In genomic region chr10:28300027-28300426, GRCh38 we compare ENCODE assay signal across 12 cellular contexts. TPM values are rescaled to one million over a fixed set of nuclear protein-coding genes. Genes with fewer than 3 reads are reported as not detected.
DNase-seq lines count a peak whose midpoint lies in the region; ATAC-seq and TF ChIP-seq lines count a peak whose summit lies in the region.
"Had no signal": no experiment of that assay in that cellular context is flagged by ENCODE, and none has a peak within 500 bp of the region (broad histone marks: within the 10 kb centered on the region; RNA-seq: fewer than 3 reads in every experiment).

No MANE protein-coding gene starts in this region.

- POLR2A ChIA-PET in CD8-positive, alpha-beta T cell (lab: Charles Lee), result interaction anchor here (0.6 to 1.2 kb wide), 3 partner anchors 25 to 82 kb away, joined by 3 to 4 read pairs (median 4); no protein-coding TSS in a partner anchor
- POLR2A ChIA-PET in OCI-LY7 (lab: Charles Lee), result interaction anchor here (0.6 to 1.9 kb wide), 7 partner anchors 9 to 1182 kb away, joined by 3 to 6 read pairs (median 4); no protein-coding TSS in a partner anchor

- no peaks in the 10 kb centered on the region for H3K9me3 ChIP-seq in CD8-positive, alpha-beta T cell (ENCODE audit: low read length)
- H3K9me3 ChIP-seq in OCI-LY7 (ENCODE audit: low read length) (no peaks in the 10 kb centered on the region), MG63 (no peaks in the 10 kb centered on the region)
- no peaks in the 10 kb centered on the region for H3K9me3 ChIP-seq in effector memory CD4-positive, alpha-beta T cell (ENCODE audit: control insufficient read depth, low read length)

- H3K4me1 ChIP-seq in CD8-positive, alpha-beta T cell (ENCODE audit: insufficient read depth, low read length), result peaks cover 57% of the 10 kb centered on the region
- H3K4me1 ChIP-seq in OCI-LY7 (ENCODE audit: insufficient read depth, low read length, poor library complexity, severe bottlenecking), result peaks cover 72% of the 10 kb centered on the region
- peaks cover 11% of the 10 kb centered on the region for H3K4me1 ChIP-seq in effector memory CD4-positive, alpha-beta T cell (ENCODE audit: control insufficient read depth, insufficient read depth, low read length, poor library complexity, severe bottlenecking)

- peak; percentile 32 for TF ChIP-seq CTCF in 22Rv1 (IDR thresholded peaks at IDR 0.05)
- peak; percentile 26 for TF ChIP-seq CTCF in CD8-positive, alpha-beta T cell (IDR thresholded peaks at IDR 0.05)
- TF ChIP-seq CTCF in OCI-LY7 (conservative IDR thresholded peaks at IDR 0.05; ENCODE audit: low read length), result peak; percentile 80
- TF ChIP-seq CTCF in epithelial cell of esophagus (IDR thresholded peaks at IDR 0.05; ENCODE audit: insufficient read depth, low read depth, low read length, missing control alignments), result no peak
- no peak for TF ChIP-seq CTCF in GM13976 (IDR thresholded peaks at IDR 0.05; ENCODE audit: borderline replicate concordance, control extremely low read depth, extremely low read depth, insufficient read depth, missing control alignments)

- H3K4me3 ChIP-seq in CD8-positive, alpha-beta T cell (ENCODE audit: low read depth, low read length), result no peak overlapping the region
- H3K4me3 ChIP-seq in OCI-LY7 (ENCODE audit: low read depth, low read length, poor library complexity, severe bottlenecking) (no peak overlapping the region), epithelial cell of esophagus (ENCODE audit: low read length) (no peak overlapping the region), MG63 (no peak overlapping the region)
- no peak overlapping the region for H3K4me3 ChIP-seq in effector memory CD4-positive, alpha-beta T cell (ENCODE audit: insufficient read depth, low read depth, low read length, poor library complexity, severe bottlenecking)

- no peak overlapping the region for H3K27ac ChIP-seq in 22Rv1
- no peak overlapping the region for H3K27ac ChIP-seq in CD8-positive, alpha-beta T cell (ENCODE audit: low read depth, low read length)
- H3K27ac ChIP-seq in OCI-LY7 (ENCODE audit: low read depth, low read length, poor library complexity, severe bottlenecking), result no peak overlapping the region
- no peak overlapping the region for H3K27ac ChIP-seq in effector memory CD4-positive, alpha-beta T cell (ENCODE audit: insufficient read depth, low read length, poor library complexity, severe bottlenecking)

- H3K27me3 ChIP-seq in CD8-positive, alpha-beta T cell (ENCODE audit: insufficient read depth, low read length), result no peaks in the 10 kb centered on the region
- peaks cover 17% of the 10 kb centered on the region for H3K27me3 ChIP-seq in MG63
- no peaks in the 10 kb centered on the region for H3K27me3 ChIP-seq in effector memory CD4-positive, alpha-beta T cell (replicated peaks; ENCODE audit: control insufficient read depth, insufficient read depth, low read length, poor library complexity, severe bottlenecking)

- peaks cover 76% of the 10 kb centered on the region for H3K4me1 Mint-ChIP-seq in CD8-positive, alpha-beta T cell (ENCODE audit: low read depth)

- peak overlapping the region; percentile 83 for H3K4me2 ChIP-seq in OCI-LY7 (ENCODE audit: low read length)

- peak in 2 of 7 experiments; percentile 33 to 43 for DNase-seq in CD8-positive, alpha-beta T cell
- DNase-seq in OCI-LY7 (ENCODE audit: low spot score) (peak; percentile 71), epithelial cell of esophagus (ENCODE audit: low read depth) (peak; percentile 24), MG63 (no peak), GM13976 (ENCODE audit: low spot score) (no peak)
- DNase-seq in effector memory CD4-positive, alpha-beta T cell, result no peak
- DNase-seq: caudate nucleus, SHP77 treated with DMSO at 0.1 percent for 48 hours had no signal

- no peaks in the 10 kb centered on the region for H3K36me3 ChIP-seq in CD8-positive, alpha-beta T cell (ENCODE audit: insufficient read depth, low read length)
- H3K36me3 ChIP-seq in OCI-LY7 (ENCODE audit: insufficient read depth, low read length), result no peaks in the 10 kb centered on the region
- no peaks in the 10 kb centered on the region for H3K36me3 ChIP-seq in MG63
- H3K36me3 ChIP-seq in effector memory CD4-positive, alpha-beta T cell (ENCODE audit: control insufficient read depth, insufficient read depth, low read length), result no peaks in the 10 kb centered on the region

- CTCF ChIA-PET in CD8-positive, alpha-beta T cell (lab: Charles Lee), result interaction anchor here (0.6 to 14.1 kb wide), 10 partner anchors 12 to 853 kb away, joined by 3 to 244 read pairs (median 6); no protein-coding TSS in a partner anchor
- CTCF ChIA-PET in OCI-LY7 (lab: Charles Lee; ENCODE audit: unreplicated experiment), result no interaction called here

- H3K79me2 ChIP-seq in OCI-LY7 (ENCODE audit: insufficient read depth, low read depth, low read length), result peaks cover 34% of the 10 kb centered on the region; the same call in 1 of the 2 replicates

- intact Hi-C loops in CD8-positive, alpha-beta T cell (cut with DNase I, micrococcal nuclease), result loop anchor here (5.0 to 10.0 kb wide), 5 partner anchors 48 to 1145 kb away; partner anchors contain the start of genes BAMBI (in 1 of the 2), MASTL (in 1 of the 2), RAB18 (in 1 of the 2) and YME1L1 (in 1 of the 2)
- intact Hi-C loops in OCI-LY7 (cut with micrococcal nuclease; ENCODE audit: unreplicated experiment), result loop anchor here (5.0 kb wide), 2 partner anchors 67 to 123 kb away; no protein-coding TSS in a partner anchor

- no peaks in the 10 kb centered on the region for H3K9me2 ChIP-seq in OCI-LY7 (ENCODE audit: insufficient read depth, low read length)

- BruUV-seq in OCI-LY7 (replicated peaks; lab: Mats Ljungman, UMichigan), result no TSS peak

- no peak overlapping the region for H3K4me3 Mint-ChIP-seq in CD8-positive, alpha-beta T cell

- peak overlapping the region; percentile 41 for H3K27ac Mint-ChIP-seq in CD8-positive, alpha-beta T cell
- H3K27ac Mint-ChIP-seq: activated T-helper 2 cell treated with anti-CD3 and anti-CD28 coated beads, Interferon-gamma antibody, Interleukin-2, Interleukin-4, amounts not matched to agents 10 μg/mL and 5 μg/mL and 100 μg/mL, durations not matched to agents 14 hours and 24 hours and 36 hours had no signal

- no peaks in the 10 kb centered on the region for H3K27me3 Mint-ChIP-seq in CD8-positive, alpha-beta T cell (ENCODE audit: low read depth)
- H3K27me3 Mint-ChIP-seq: CD8-positive, alpha-beta memory T cell had no signal

- in situ Hi-C loops in GM13976 (cut with MboI; ENCODE audit: low sequenced_read_pairs, unreplicated experiment), result no loop called here

- H3K36me3 Mint-ChIP-seq in CD8-positive, alpha-beta T cell, result peaks cover 4% of the 10 kb centered on the region

- no peaks in the 10 kb centered on the region for H3K9me3 Mint-ChIP-seq in CD8-positive, alpha-beta T cell
- H3K9me3 Mint-ChIP-seq: activated T-helper 2 cell treated with anti-CD3 and anti-CD28 coated beads, Interferon-gamma antibody, Interleukin-2, Interleukin-4, amounts not matched to agents 10 μg/mL and 5 μg/mL and 100 μg/mL, durations not matched to agents 14 hours and 24 hours and 36 hours; CD8-positive, alpha-beta memory T cell had no signal

- no peak for ATAC-seq in CD8-positive, alpha-beta T cell
- no peak for ATAC-seq in HG03108 (IDR thresholded peaks at IDR 0.05; ENCODE audit: unreplicated experiment)

- no peak overlapping the region for H2AFZ ChIP-seq in OCI-LY7 (ENCODE audit: low read length)

- no peaks in the 10 kb centered on the region for H4K20me1 ChIP-seq in OCI-LY7 (ENCODE audit: insufficient read depth, low read length)

RNA-seq across cellular contexts. Expression of gene MPP7, which starts 2.8 kb away (rescaled TPM):
- total RNA-seq in CD8-positive, alpha-beta T cell, result 10 to 100 TPM; 22.5 to 23.1 TPM
- 15.0 and 20.4 TPM in 2 replicates for total RNA-seq in OCI-LY7 (2014; rRNA removed; shearing (Covaris generic))
- total RNA-seq in OCI-LY7 (2022), result 19.6 and 26.4 TPM in 2 replicates
- 3.8 and 8.3 TPM in 2 replicates for total RNA-seq in MG63 (2014; rRNA removed; shearing (Covaris generic); ENCODE audit: low replicate concordance)

Comparison
In these comparisons a context has a peak if more than half of its experiments do, and no peak if none do; other contexts are left out.
1. CTCF ChIP-seq: peak in 22Rv1 (single experiment), CD8-positive, alpha-beta T cell (single experiment) and OCI-LY7 (single experiment); none in epithelial cell of esophagus (single experiment) and GM13976 (single experiment).
2. DNase-seq: peak in OCI-LY7 (single experiment) and epithelial cell of esophagus (single experiment); none in MG63 (single experiment), effector memory CD4-positive, alpha-beta T cell (0 of 3) and GM13976 (single experiment).